Comparison of ENCODE assay signal across 11 cellular contexts in genomic region chr3:151460240-151460639, GRCh38. TPM values are rescaled to one million over a fixed set of nuclear protein-coding genes. Genes with fewer than 3 reads are reported as not detected.
DNase-seq lines count a peak whose midpoint lies in the region; ATAC-seq and TF ChIP-seq lines count a peak whose summit lies in the region.
"Had no signal": no experiment of that assay in that cellular context is flagged by ENCODE, and none has a peak within 500 bp of the region (broad histone marks: within the 10 kb centered on the region; RNA-seq: fewer than 3 reads in every experiment).

No MANE protein-coding gene starts in this region.

- H3K4me3 ChIP-seq in choroid plexus epithelial cell (ENCODE audit: low read depth, low read length): peak overlapping the region; percentile 67
- H3K4me3 ChIP-seq in transverse colon: peak overlapping the region in 3 of 4 donors; percentile 44 to 65 (median 49)
- no peak overlapping the region for H3K4me3 ChIP-seq in SJCRH30

- H3K36me3 ChIP-seq in transverse colon (no peaks in the 10 kb centered on the region), SJCRH30 (no peaks in the 10 kb centered on the region)
- H3K36me3 ChIP-seq: prostate gland had no signal

- in situ Hi-C loops in transverse colon (cut with MboI; ENCODE audit: low pct_ligation_motif_present in 1 of 4, low pct_unique_long_range_greater_than_20kb in 1 of 4, low sequenced_read_pairs in 3 of 4): no loop called here

- no peak for TF ChIP-seq EP300 in transverse colon (IDR thresholded peaks at IDR 0.05; ENCODE audit: low read depth)

- DNase-seq in activated naive CD4-positive, alpha-beta T cell treated with anti-CD3 and anti-CD28 coated beads for 36 hours: no peak
- no peak for DNase-seq in activated naive CD4-positive, alpha-beta T cell (lab: John Stamatoyannopoulos, UW)
- DNase-seq in choroid plexus epithelial cell (ENCODE audit: low read depth): peak; percentile 45
- no peak for DNase-seq in memory B cell (ENCODE audit: low spot score in 2 of 2)
- DNase-seq in transverse colon: no peak
- no peak for DNase-seq in SJCRH30
- no peak for DNase-seq in LoVo (ENCODE audit: low spot score)
- DNase-seq: activated CD4-positive, alpha-beta memory T cell treated with anti-CD3 and anti-CD28 coated beads for 36 hours had no signal

- H3K4me1 Mint-ChIP-seq in activated naive CD4-positive, alpha-beta T cell treated with anti-CD3 and anti-CD28 coated beads for 36 hours (ENCODE audit: low read depth): peaks cover 2% of the 10 kb centered on the region
- peaks cover 3% of the 10 kb centered on the region for H3K4me1 Mint-ChIP-seq in memory B cell

- TF ChIP-seq CTCF in choroid plexus epithelial cell (conservative IDR thresholded peaks at IDR 0.05; ENCODE audit: low read depth, low read length) (no peak), transverse colon (IDR thresholded peaks at IDR 0.05) (no peak)

- no peaks in the 10 kb centered on the region for H3K36me3 Mint-ChIP-seq in activated naive CD4-positive, alpha-beta T cell treated with anti-CD3 and anti-CD28 coated beads for 36 hours (ENCODE audit: low read depth)
- H3K36me3 Mint-ChIP-seq in memory B cell: no peaks in the 10 kb centered on the region
- H3K36me3 Mint-ChIP-seq: activated CD4-positive, alpha-beta memory T cell treated with anti-CD3 and anti-CD28 coated beads for 36 hours had no signal

- H3K27me3 ChIP-seq in transverse colon (peaks cover 12% of the 10 kb centered on the region), SJCRH30 (peaks cover 8% of the 10 kb centered on the region; the same call in 1 of the 2 replicates)

- ATAC-seq in memory B cell (ENCODE audit: low read depth): no peak
- no peak for ATAC-seq in HG02884 (IDR thresholded peaks at IDR 0.05; ENCODE audit: unreplicated experiment)

- H3K9me3 ChIP-seq in transverse colon (no peaks in the 10 kb centered on the region), SJCRH30 (replicated peaks) (no peaks in the 10 kb centered on the region)
- H3K9me3 ChIP-seq: prostate gland had no signal

- peaks cover 17% of the 10 kb centered on the region for H3K27me3 Mint-ChIP-seq in activated naive CD4-positive, alpha-beta T cell treated with anti-CD3 and anti-CD28 coated beads for 36 hours (ENCODE audit: low read depth)
- H3K27me3 Mint-ChIP-seq in memory B cell: peaks cover 6% of the 10 kb centered on the region

- H3K4me3 Mint-ChIP-seq in activated naive CD4-positive, alpha-beta T cell treated with anti-CD3 and anti-CD28 coated beads for 36 hours: peak overlapping the region; percentile 0
- H3K4me3 Mint-ChIP-seq in memory B cell: peak overlapping the region; percentile 12
- H3K4me3 Mint-ChIP-seq: activated CD4-positive, alpha-beta memory T cell treated with anti-CD3 and anti-CD28 coated beads for 36 hours had no signal

- CTCF ChIA-PET in activated naive CD4-positive, alpha-beta T cell treated with anti-CD3 and anti-CD28 coated beads for 36 hours (lab: Charles Lee): interaction anchor here (0.5 to 1.0 kb wide), 4 partner anchors 8 to 1930 kb away, joined by 3 to 6 read pairs (median 4); no protein-coding TSS in a partner anchor

- TF ChIP-seq POLR2A in transverse colon (IDR thresholded peaks at IDR 0.05): no peak

- WGBS in transverse colon (ENCODE audit: low coverage in 1 of 2), 2 donors: 27 to 29% methylated on average over 1 to 2 of the region's 2 CpGs

- H3K27ac Mint-ChIP-seq in activated naive CD4-positive, alpha-beta T cell treated with anti-CD3 and anti-CD28 coated beads for 36 hours: no peak overlapping the region
- no peak overlapping the region for H3K27ac Mint-ChIP-seq in memory B cell
- H3K27ac Mint-ChIP-seq: activated CD4-positive, alpha-beta memory T cell treated with anti-CD3 and anti-CD28 coated beads for 36 hours had no signal

- H3K27ac ChIP-seq in transverse colon: no peak overlapping the region
- H3K27ac ChIP-seq in SJCRH30: no peak overlapping the region
- H3K27ac ChIP-seq: epithelial cell of prostate, prostate gland had no signal

- intact Hi-C loops in activated naive CD4-positive, alpha-beta T cell treated with anti-CD3 and anti-CD28 coated beads for 36 hours (cut with micrococcal nuclease): loop anchor here (10.0 kb wide), 1 partner anchor 295 kb away; no protein-coding TSS in a partner anchor
- intact Hi-C loops in transverse colon (cut with DNase I; ENCODE audit: low total_unique reads): loop anchor here (10.0 kb wide), 1 partner anchor 465 kb away; no protein-coding TSS in a partner anchor

- H3K4me1 ChIP-seq in transverse colon: peaks cover 0 to 24% (median 8%) of the 10 kb centered on the region in 4 donors
- no peaks in the 10 kb centered on the region for H3K4me1 ChIP-seq in SJCRH30
- H3K4me1 ChIP-seq: prostate gland had no signal

- no peaks in the 10 kb centered on the region for H3K9me3 Mint-ChIP-seq in activated naive CD4-positive, alpha-beta T cell treated with anti-CD3 and anti-CD28 coated beads for 36 hours
- H3K9me3 Mint-ChIP-seq in memory B cell: no peaks in the 10 kb centered on the region
- H3K9me3 Mint-ChIP-seq: activated CD4-positive, alpha-beta memory T cell treated with anti-CD3 and anti-CD28 coated beads for 36 hours had no signal

RNA-seq across cellular contexts. Expression of gene IGSF10, which starts 0.6 kb away (rescaled TPM):
- not detected for total RNA-seq in activated naive CD4-positive, alpha-beta T cell treated with anti-CD3 and anti-CD28 coated beads for 36 hours
- total RNA-seq in transverse colon: 1 to 10 TPM in 3 of 4 donors, under 1 TPM in 1; 0.37 to 5.8 (median 1.7) TPM
- total RNA-seq in SJCRH30 (2014; rRNA removed; shearing (Covaris generic)): not detected in 2 replicates
- total RNA-seq: activated CD4-positive, alpha-beta memory T cell treated with anti-CD3 and anti-CD28 coated beads for 36 hours had no signal
